ENCODE assay signal across 10 cellular contexts in genomic region chrX:30935985-30936384, GRCh38. TPM values are rescaled to one million over a fixed set of nuclear protein-coding genes. Genes with fewer than 3 reads are reported as not detected.
DNase-seq lines count a peak whose midpoint lies in the region; ATAC-seq and TF ChIP-seq lines count a peak whose summit lies in the region.
"Had no signal": no experiment of that assay in that cellular context is flagged by ENCODE, and none has a peak within 500 bp of the region (broad histone marks: within the 10 kb centered on the region; RNA-seq: fewer than 3 reads in every experiment).

No MANE protein-coding gene starts in this region.

- H3K27ac ChIP-seq in SJCRH30 = no peak overlapping the region
- no peak overlapping the region for H3K27ac ChIP-seq in stomach
- H3K27ac ChIP-seq: ascending aorta had no signal

- peaks cover 3% of the 10 kb centered on the region for H3K27me3 Mint-ChIP-seq in activated CD8-positive, alpha-beta memory T cell treated with anti-CD3 and anti-CD28 coated beads, Interleukin-2, amount 10 ng/mL, durations not matched to agents 7 days and 5 days

- CTCF ChIA-PET in activated CD8-positive, alpha-beta memory T cell treated with anti-CD3 and anti-CD28 coated beads, Interleukin-2, amount 10 ng/mL, durations not matched to agents 7 days and 5 days (lab: Charles Lee) = no interaction called here
- CTCF ChIA-PET in GM10248 (lab: Yijun Ruan, JAX) = no interaction called here

- POLR2A ChIA-PET in GM10248 (lab: Yijun Ruan, JAX) = no interaction called here

- H3K36me3 ChIP-seq in SJCRH30 (no peaks in the 10 kb centered on the region), stomach (no peaks in the 10 kb centered on the region)
- H3K36me3 ChIP-seq: ascending aorta had no signal

- intact Hi-C loops in stomach (cut with DNase I; ENCODE audit: low total_unique reads) = no loop called here

- no peaks in the 10 kb centered on the region for H3K9me3 ChIP-seq in SJCRH30 (replicated peaks)
- H3K9me3 ChIP-seq in stomach = no peaks in the 10 kb centered on the region
- H3K9me3 ChIP-seq: ascending aorta had no signal

- no peaks in the 10 kb centered on the region for H3K36me3 Mint-ChIP-seq in activated CD8-positive, alpha-beta memory T cell treated with anti-CD3 and anti-CD28 coated beads, Interleukin-2, amount 10 ng/mL, durations not matched to agents 7 days and 5 days

- no peak for ATAC-seq in activated CD8-positive, alpha-beta memory T cell treated with anti-CD3 and anti-CD28 coated beads, Interleukin-2, amount 10 ng/mL, durations not matched to agents 7 days and 5 days

- H3K27me3 ChIP-seq in SJCRH30 = no peaks in the 10 kb centered on the region
- H3K27me3 ChIP-seq in stomach = no peaks in the 10 kb centered on the region
- H3K27me3 ChIP-seq: ascending aorta had no signal

- no peak for TF ChIP-seq EP300 in stomach (IDR thresholded peaks at IDR 0.05)

- H3K4me1 Mint-ChIP-seq in activated CD8-positive, alpha-beta memory T cell treated with anti-CD3 and anti-CD28 coated beads, Interleukin-2, amount 10 ng/mL, durations not matched to agents 7 days and 5 days = no peaks in the 10 kb centered on the region

- no peak for TF ChIP-seq POLR2A in stomach (IDR thresholded peaks at IDR 0.05)

- H3K4me1 ChIP-seq in SJCRH30 (no peaks in the 10 kb centered on the region), stomach (peaks cover 0 to 3% (median 0%) of the 10 kb centered on the region in 4 donors)
- H3K4me1 ChIP-seq: ascending aorta had no signal

- no peak overlapping the region for H3K27ac Mint-ChIP-seq in activated CD8-positive, alpha-beta memory T cell treated with anti-CD3 and anti-CD28 coated beads, Interleukin-2, amount 10 ng/mL, durations not matched to agents 7 days and 5 days

- TF ChIP-seq CTCF in stomach (IDR thresholded peaks at IDR 0.05) (peak in 1 of 7 experiments; percentile 27), GM10248 (IDR thresholded peaks at IDR 0.05; ENCODE audit: control extremely low read depth, extremely low read depth, low read depth, missing control alignments) (no peak)

- WGBS in stomach, 5 donors = 7 to 23% (median 13%) methylated on average over 2 of the region's 2 CpGs

- H3K4me3 ChIP-seq in SJCRH30 = no peak overlapping the region
- no peak overlapping the region for H3K4me3 ChIP-seq in stomach
- H3K4me3 ChIP-seq: ascending aorta had no signal

- no peaks in the 10 kb centered on the region for H3K9me3 Mint-ChIP-seq in activated CD8-positive, alpha-beta memory T cell treated with anti-CD3 and anti-CD28 coated beads, Interleukin-2, amount 10 ng/mL, durations not matched to agents 7 days and 5 days (ENCODE audit: low read depth)

- DNase-seq in DMS 273 (lab: John Stamatoyannopoulos, UW; ENCODE audit: unreplicated experiment) = peak; percentile 49
- DNase-seq in DMS 273 treated with DMSO at 0.1 percent for 48 hours (lab: John Stamatoyannopoulos, UW) = no peak
- DNase-seq in SJCRH30 = peak; percentile 33 to 59
- peak; percentile 39 for DNase-seq in glomerular visceral epithelial cell (ENCODE audit: extremely low spot score)
- DNase-seq in stomach = peak; percentile 38
- DNase-seq in activated CD8-positive, alpha-beta memory T cell treated with anti-CD3 and anti-CD28 coated beads, Interleukin-2, amount 10 ng/mL, durations not matched to agents 7 days and 5 days = no peak
- DNase-seq in GM10248 (ENCODE audit: extremely low spot score) = no peak
- DNase-seq in GM19238 (ENCODE audit: insufficient read length, low spot score) = no peak
- DNase-seq: 8988T had no signal

- no peak overlapping the region for H3K4me3 Mint-ChIP-seq in activated CD8-positive, alpha-beta memory T cell treated with anti-CD3 and anti-CD28 coated beads, Interleukin-2, amount 10 ng/mL, durations not matched to agents 7 days and 5 days

RNA-seq across cellular contexts. Expression of gene TAB3, which starts 46.9 kb away (rescaled TPM):
- total RNA-seq in SJCRH30 (2014; rRNA removed; shearing (Covaris generic)) = 12.4 and 13.5 TPM in 2 replicates
- total RNA-seq in stomach = 100 to 1,000 TPM in 1 of 5 donors, 10 to 100 TPM in 4; 16.3 to 163 (median 27.7) TPM
- 1 to 10 TPM; 5.9 to 7.5 (median 7.0) TPM for polyA plus RNA-seq in stomach
- 10 to 100 TPM; 16.1 to 21.7 TPM for total RNA-seq in activated CD8-positive, alpha-beta memory T cell treated with anti-CD3 and anti-CD28 coated beads, Interleukin-2, amount 10 ng/mL, durations not matched to agents 7 days and 5 days

Comparison
In these comparisons a context has a peak if more than half of its experiments do, and no peak if none do; other contexts are left out.
1. DNase-seq: peak in DMS 273 (single experiment), SJCRH30 (2 of 2), glomerular visceral epithelial cell (single experiment) and stomach (single experiment); none in DMS 273 treated with DMSO at 0.1 percent for 48 hours (single experiment), activated CD8-positive, alpha-beta memory T cell treated with anti-CD3 and anti-CD28 coated beads, Interleukin-2, amount 10 ng/mL, durations not matched to agents 7 days and 5 days (single experiment), GM10248 (single experiment) and GM19238 (single experiment).